In genomic region chr12:31192689-31193088, GRCh38 we compare ENCODE assay signal across 8 cellular contexts.
DNase-seq lines count a peak whose midpoint lies in the region; ATAC-seq, FAIRE-seq and TF ChIP-seq lines count a peak whose summit lies in the region.
"Not testable (repeated sequence)": the region's sequence is repeated elsewhere in the genome, so short reads cannot be mapped to it uniquely, and the experiment has no call there.

No MANE protein-coding gene starts in this region.

- CTCF ChIA-PET in A549 (lab: Yijun Ruan, JAX): interaction anchor here (0.8 kb wide), 1 partner anchor 80 kb away, joined by 4 read pairs; no protein-coding TSS in a partner anchor

- H4K20me1 ChIP-seq in keratinocyte (ENCODE audit: control insufficient read depth, extremely low read depth, insufficient read depth, low read length): not testable (repeated sequence)

- TF ChIP-seq RAD21 in A549 (conservative IDR thresholded peaks at IDR 0.05 in 1 of 2, IDR thresholded peaks at IDR 0.05 in 1 of 2): not testable (repeated sequence)

- intact Hi-C loops in body of pancreas (cut with DNase I): not testable (repeated sequence)

- not testable (repeated sequence) for H3K4me2 ChIP-seq in A549; keratinocyte (ENCODE audit: control insufficient read depth, extremely low read depth, insufficient read depth, low read depth, low read length)

- POLR2A ChIA-PET in A549 (lab: Yijun Ruan, JAX): not testable (repeated sequence)

- not testable (repeated sequence) for ATAC-seq in A549
- ATAC-seq in GM19025 (IDR thresholded peaks at IDR 0.05; ENCODE audit: low read depth, unreplicated experiment) (peak; percentile 66), HG02588 (IDR thresholded peaks at IDR 0.05; ENCODE audit: unreplicated experiment) (peak; percentile 69), HG02852 (IDR thresholded peaks at IDR 0.05; ENCODE audit: unreplicated experiment) (peak; percentile 70), HG03354 (IDR thresholded peaks at IDR 0.05; ENCODE audit: poor library complexity, severe bottlenecking, unreplicated experiment) (peak; percentile 67), body of pancreas (peak; percentile 35)

- H3K4me3 ChIP-seq in A549; body of pancreas; keratinocyte (ENCODE audit: control insufficient read depth in 2 of 3, extremely low read depth in 1 of 3, insufficient read depth in 2 of 3, low read depth in 1 of 3, low read length in 3 of 3): not testable (repeated sequence)

- TF ChIP-seq POLR2A in A549 (IDR thresholded peaks at IDR 0.05; ENCODE audit: low read length); body of pancreas (IDR thresholded peaks at IDR 0.05): not testable (repeated sequence)

- H3K4me1 ChIP-seq in A549; body of pancreas; keratinocyte (ENCODE audit: control insufficient read depth, extremely low read depth, insufficient read depth, low read length): not testable (repeated sequence)

- H3K9me1 ChIP-seq in keratinocyte (ENCODE audit: control insufficient read depth, extremely low read depth, insufficient read depth, low read length): not testable (repeated sequence)

- H3K79me2 ChIP-seq in keratinocyte (ENCODE audit: control insufficient read depth, insufficient read depth, low read length): not testable (repeated sequence)

- H3K36me3 ChIP-seq in body of pancreas (replicated peaks in 1 of 2; ENCODE audit: insufficient read depth in 1 of 2, low read depth in 2 of 2); keratinocyte (ENCODE audit: control insufficient read depth in 2 of 2, extremely low read depth in 1 of 2, insufficient read depth in 2 of 2, low read length in 2 of 2): not testable (repeated sequence)

- not testable (repeated sequence) for H3K27me3 ChIP-seq in body of pancreas; keratinocyte (ENCODE audit: control insufficient read depth, extremely low read depth, insufficient read depth, low read length)

- not testable (repeated sequence) for H3K27ac ChIP-seq in A549; body of pancreas; keratinocyte (ENCODE audit: control insufficient read depth, insufficient read depth, low read length)

- not testable (repeated sequence) for H2AFZ ChIP-seq in keratinocyte (ENCODE audit: control insufficient read depth, low read length)

- peak; percentile 70 for FAIRE-seq in A549 (lab: Jason Lieb, UNC)
- FAIRE-seq in GM18507 (lab: Jason Lieb, UNC): peak; percentile 33
- FAIRE-seq in keratinocyte (lab: Jason Lieb, UNC): peak; percentile 44

- not testable (repeated sequence) for H3K9me3 ChIP-seq in A549; body of pancreas; keratinocyte (ENCODE audit: control insufficient read depth, low read depth, low read length)

- not testable (repeated sequence) for TF ChIP-seq EP300 in A549 (IDR thresholded peaks at IDR 0.05)

- not testable (repeated sequence) for H3K9ac ChIP-seq in keratinocyte (ENCODE audit: control insufficient read depth, extremely low read depth, insufficient read depth, low read length)

- DNase-seq in A549 (ENCODE audit: low read depth in 1 of 2, low spot score in 1 of 2); GM18507 (ENCODE audit: extremely low spot score, insufficient read length, low read depth); body of pancreas; keratinocyte (ENCODE audit: low read depth, low spot score): not testable (repeated sequence)

- dilution Hi-C loops in keratinocyte (cut with MboI; ENCODE audit: extremely low pct_ligation_motif_present, low sequenced_read_pairs): not testable (repeated sequence)

- TF ChIP-seq CTCF in A549 (IDR thresholded peaks at IDR 0.05); body of pancreas (IDR thresholded peaks at IDR 0.05); keratinocyte (optimal IDR thresholded peaks at IDR 0.05 in 1 of 3, IDR thresholded peaks at IDR 0.05 in 1 of 3, conservative IDR thresholded peaks at IDR 0.05 in 1 of 3; ENCODE audit: extremely low read depth in 1 of 3, insufficient read depth in 2 of 3, low read length in 3 of 3): not testable (repeated sequence)
